ENCODE assay signal across 16 cellular contexts in genomic region chr12:100797786-100798580, GRCh38. TPM values are rescaled to one million over a fixed set of nuclear protein-coding genes. Genes with fewer than 3 reads are reported as not detected.
DNase-seq lines count a peak whose midpoint lies in the region; ATAC-seq and TF ChIP-seq lines count a peak whose summit lies in the region.
"Had no signal": no experiment of that assay in that cellular context is flagged by ENCODE, and none has a peak within 500 bp of the region (broad histone marks: within the 10 kb centered on the region; RNA-seq: fewer than 3 reads in every experiment).

No MANE protein-coding gene starts in this region.

- DNase-seq in dorsolateral prefrontal cortex (no peak), midbrain (lab: John Stamatoyannopoulos, UW) (peak; percentile 35)
- DNase-seq: CD4-positive, CD25-positive, alpha-beta regulatory T cell; Kasumi-1; MM.1S; NCI-H1092 treated with DMSO at 0.1 percent for 48 hours; NCI-H2081 treated with DMSO at 0.1 percent for 48 hours; NCI-H524; Right ventricle myocardium superior had no signal

- H3K27ac ChIP-seq in angular gyrus (ENCODE audit: low read depth, low read length) (peak overlapping the region; percentile 93), dorsolateral prefrontal cortex (peak overlapping the region; percentile 20 to 97 (median 91)), temporal lobe (ENCODE audit: low read depth, low read length) (peak overlapping the region; percentile 94)

- H3K4me3 ChIP-seq in dorsolateral prefrontal cortex, result peak overlapping the region in 56 of 59 donors; percentile 9 to 87 (median 69)

- intact Hi-C loops in dorsolateral prefrontal cortex (cut with DNase I), result loop anchor here in 1 of 2 donors (10.0 kb wide), 1 partner anchor 117 kb away; no protein-coding TSS in a partner anchor

- ATAC-seq in GM18858 (IDR thresholded peaks at IDR 0.05; ENCODE audit: unreplicated experiment) (no peak), HG02571 (IDR thresholded peaks at IDR 0.05; ENCODE audit: unreplicated experiment) (no peak), HG03432 (IDR thresholded peaks at IDR 0.05; ENCODE audit: unreplicated experiment) (no peak)

- no peak for TF ChIP-seq CTCF in dorsolateral prefrontal cortex (IDR thresholded peaks at IDR 0.05 in 54 of 56, conservative IDR thresholded peaks at IDR 0.05 in 2 of 56; ENCODE audit: low read depth in 1 of 56, partially characterized antibody in 56 of 56)

- H3K27me3 ChIP-seq in dorsolateral prefrontal cortex, result no peaks in the 10 kb centered on the region

RNA-seq across cellular contexts. Expression of gene ANO4, which starts 3.4 kb away (rescaled TPM):
- total RNA-seq in dorsolateral prefrontal cortex (10 to 100 TPM; 23.4 to 77.0 (median 37.6) TPM), temporal lobe (72.8 TPM)
- total RNA-seq: B cell; CD4-positive, CD25-positive, alpha-beta regulatory T cell; HT-29; Right ventricle myocardium superior had no signal
